In the genomic region with DNA sequence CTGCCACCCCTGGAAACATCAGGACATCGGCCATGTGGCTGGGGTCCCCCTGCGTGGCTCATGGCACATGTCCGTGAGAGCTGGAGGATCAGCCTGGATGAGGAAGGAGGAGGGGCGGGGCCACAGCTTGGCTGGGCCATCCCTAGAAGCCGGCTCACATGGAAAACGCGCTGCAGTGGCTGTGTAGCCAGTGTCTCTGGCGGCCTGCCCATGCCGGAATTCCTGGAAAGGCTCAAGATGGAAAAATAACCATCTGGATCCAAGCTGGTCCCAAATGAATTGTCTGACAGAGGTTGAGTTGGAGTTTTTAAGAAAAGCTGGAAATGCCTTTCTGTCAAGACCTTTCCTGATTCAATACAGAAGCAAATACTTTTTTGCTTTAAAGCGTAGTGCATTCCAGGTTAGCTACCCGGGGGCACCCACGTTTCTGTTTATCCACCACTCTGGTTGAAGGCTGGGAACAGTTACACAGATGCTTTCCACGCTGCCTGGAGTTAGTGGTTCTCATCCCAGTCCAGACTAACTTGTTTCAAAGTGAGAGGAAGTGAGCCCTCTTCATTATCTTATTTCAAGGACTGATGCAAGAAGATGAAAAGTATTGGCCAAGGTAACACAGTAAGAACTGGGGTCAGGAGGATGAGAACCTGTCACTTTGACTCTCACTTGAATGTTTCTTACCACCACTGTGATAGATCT, we compare ENCODE assay signal across 10 cellular contexts.
DNase-seq lines count a peak whose midpoint lies in the region; ATAC-seq lines count a peak whose summit lies in the region.
"Had no signal": no experiment of that assay in that cellular context is flagged by ENCODE, and none has a peak within 500 bp of the region (broad histone marks: within the 10 kb centered on the region; RNA-seq: fewer than 3 reads in every experiment).

No MANE protein-coding gene starts in this region.

- H3K9me3 ChIP-seq in adipocyte (ENCODE audit: control insufficient read depth, low read length): no peaks in the 10 kb centered on the region

- peak overlapping the region; percentile 2 for H3K9ac ChIP-seq in adipocyte (ENCODE audit: low read length)

- peak overlapping the region; percentile 9 for H3K4me3 ChIP-seq in adipocyte (ENCODE audit: low read length)

- peak overlapping the region in 1 of 2 donors; percentile 14 for H3K27ac Mint-ChIP-seq in activated naive CD4-positive, alpha-beta T cell treated with anti-CD3 and anti-CD28 coated beads, Interleukin-2, amount 50 U/mL, for 72 hours

- no peaks in the 10 kb centered on the region for H3K36me3 ChIP-seq in adipocyte (ENCODE audit: control insufficient read depth, insufficient read depth, low read length, severe bottlenecking)

- DNase-seq in DMS 273 treated with DMSO at 0.1 percent for 48 hours (lab: John Stamatoyannopoulos, UW) (peak; percentile 75), adipocyte (ENCODE audit: low read depth) (peak; percentile 88), Right ventricle myocardium inferior (ENCODE audit: missing footprints) (peak; percentile 97), posterior vena cava (ENCODE audit: low spot score) (peak; percentile 97), RKO (ENCODE audit: low spot score) (no peak)
- no peak for DNase-seq in activated T-cell treated with anti-CD3 and anti-CD28 coated beads, Interleukin-2, amount 50 U/mL, for 48 hours
- DNase-seq in activated naive CD4-positive, alpha-beta T cell treated with anti-CD3 and anti-CD28 coated beads, Interleukin-2, amount 50 U/mL, for 72 hours (ENCODE audit: low spot score in 2 of 2): no peak
- DNase-seq: activated CD4-positive, alpha-beta T cell treated with anti-CD3 and anti-CD28 coated beads for 4 hours; NCI-H187 had no signal

- intact Hi-C loops in Right ventricle myocardium inferior (cut with DNase I) (no loop called here), posterior vena cava (cut with DNase I) (loop anchor here in 1 of 2 donors (10.0 kb wide), 1 partner anchor 747 kb away; no protein-coding TSS in a partner anchor)

- no peaks in the 10 kb centered on the region for H3K36me3 Mint-ChIP-seq in activated naive CD4-positive, alpha-beta T cell treated with anti-CD3 and anti-CD28 coated beads, Interleukin-2, amount 50 U/mL, for 72 hours

- peak; percentile 90 for ATAC-seq in Right ventricle myocardium inferior
- no peak for ATAC-seq in activated naive CD4-positive, alpha-beta T cell treated with anti-CD3 and anti-CD28 coated beads, Interleukin-2, amount 50 U/mL, for 72 hours
- ATAC-seq in HG02938 (IDR thresholded peaks at IDR 0.05; ENCODE audit: unreplicated experiment): no peak

- no peaks in the 10 kb centered on the region for H3K27me3 ChIP-seq in adipocyte (replicated peaks; ENCODE audit: control insufficient read depth, insufficient read depth, low read length)

- no peaks in the 10 kb centered on the region for H3K9me3 Mint-ChIP-seq in activated naive CD4-positive, alpha-beta T cell treated with anti-CD3 and anti-CD28 coated beads, Interleukin-2, amount 50 U/mL, for 72 hours

- H3K4me1 ChIP-seq in adipocyte (ENCODE audit: control insufficient read depth, insufficient read depth, low read length): peaks cover 71% of the 10 kb centered on the region

Comparison
In these comparisons a context has a peak if more than half of its experiments do, and no peak if none do; other contexts are left out.
1. DNase-seq: peak in DMS 273 treated with DMSO at 0.1 percent for 48 hours (single experiment), adipocyte (single experiment), Right ventricle myocardium inferior (single experiment) and posterior vena cava (single experiment); none in RKO (single experiment), activated T-cell treated with anti-CD3 and anti-CD28 coated beads, Interleukin-2, amount 50 U/mL, for 48 hours (0 of 2) and activated naive CD4-positive, alpha-beta T cell treated with anti-CD3 and anti-CD28 coated beads, Interleukin-2, amount 50 U/mL, for 72 hours (0 of 2).